ENCODE assay signal across 13 cellular contexts in genomic region chr3:23219552-23219951, GRCh38. TPM values are rescaled to one million over a fixed set of nuclear protein-coding genes. Genes with fewer than 3 reads are reported as not detected.
DNase-seq lines count a peak whose midpoint lies in the region; ATAC-seq, FAIRE-seq and TF ChIP-seq lines count a peak whose summit lies in the region.
"Had no signal": no experiment of that assay in that cellular context is flagged by ENCODE, and none has a peak within 500 bp of the region (broad histone marks: within the 10 kb centered on the region; RNA-seq: fewer than 3 reads in every experiment).

No MANE protein-coding gene starts in this region.

- H3K27ac ChIP-seq in BLaER1, result no peak overlapping the region
- no peak overlapping the region for H3K27ac ChIP-seq in suprapubic skin

- no peak for TF ChIP-seq POLR2A in suprapubic skin (IDR thresholded peaks at IDR 0.05)

- H3K4me3 ChIP-seq in BLaER1, result no peak overlapping the region
- no peak overlapping the region for H3K4me3 ChIP-seq in suprapubic skin

- H3K4me1 ChIP-seq in BLaER1 (peaks cover 9% of the 10 kb centered on the region), suprapubic skin (no peaks in the 10 kb centered on the region)

- no peak overlapping the region for H3K9ac ChIP-seq in BLaER1

- H3K27me3 ChIP-seq in BLaER1, result no peaks in the 10 kb centered on the region
- H3K27me3 ChIP-seq in suprapubic skin, result no peaks in the 10 kb centered on the region

- 63% methylated on average over 2 of the region's 2 CpGs for WGBS in suprapubic skin

- ATAC-seq in GM19395 (IDR thresholded peaks at IDR 0.05; ENCODE audit: unreplicated experiment) (peak; percentile 47), HG02852 (IDR thresholded peaks at IDR 0.05; ENCODE audit: unreplicated experiment) (peak; percentile 44), GM19328 (IDR thresholded peaks at IDR 0.05; ENCODE audit: unreplicated experiment) (no peak)
- ATAC-seq: left cardiac atrium had no signal

- TF ChIP-seq CTCF in suprapubic skin (IDR thresholded peaks at IDR 0.05), result no peak

- peak; percentile 9 for FAIRE-seq in HTR-8/SVneo (lab: Jason Lieb, UNC)

- no peak for TF ChIP-seq EP300 in suprapubic skin (IDR thresholded peaks at IDR 0.05)

- peaks cover 31% of the 10 kb centered on the region for H3K9me3 ChIP-seq in BLaER1
- H3K9me3 ChIP-seq in suprapubic skin, result peaks cover 2% of the 10 kb centered on the region

- H4K20me1 ChIP-seq in BLaER1, result peaks cover 12% of the 10 kb centered on the region; the same call in 1 of the 2 replicates

- peaks cover 10% of the 10 kb centered on the region; the same call in 1 of the 2 replicates for H3K36me3 ChIP-seq in BLaER1
- H3K36me3 ChIP-seq in suprapubic skin, result no peaks in the 10 kb centered on the region

- H3K4me2 ChIP-seq in BLaER1, result peak overlapping the region; percentile 3; the same call in 1 of the 2 replicates

- DNase-seq in HTR-8/SVneo (ENCODE audit: insufficient read length, low spot score) (no peak), NOMO-1 treated with DMSO at 0.1 percent for 48 hours (lab: John Stamatoyannopoulos, UW; ENCODE audit: unreplicated experiment) (no peak), suprapubic skin (ENCODE audit: low spot score in 2 of 2) (no peak), islet precursor cell (no peak)
- DNase-seq: DMS79 treated with DMSO at 0.1 percent for 48 hours; left cardiac atrium; NCI-H1092; nucleus accumbens; stimulated activated CD4-positive, alpha-beta T cell treated with anti-CD3 and anti-CD28 coated beads, Interleukin-15, amount 100 ng/mL, for 24 hours had no signal

RNA-seq across cellular contexts. Expression of gene UBE2E2, which starts 16.4 kb away (rescaled TPM):
- 10 to 100 TPM; 30.2 to 65.4 (median 34.8) TPM for total RNA-seq in suprapubic skin
